In genomic region chr19:7069904-7070226, GRCh38 we compare ENCODE assay signal across 8 cellular contexts. TPM values are rescaled to one million over a fixed set of nuclear protein-coding genes. Genes with fewer than 3 reads are reported as not detected.
DNase-seq lines count a peak whose midpoint lies in the region; ATAC-seq and TF ChIP-seq lines count a peak whose summit lies in the region.

No MANE protein-coding gene starts in this region.

- H3K4me1 ChIP-seq in mucosa of stomach (ENCODE audit: control insufficient read depth, insufficient read depth, low read length) = no peaks in the 10 kb centered on the region

- no peak for DNase-seq in Jurkat, Clone E6-1 (ENCODE audit: low read depth, low spot score)
- DNase-seq in chondrocyte (ENCODE audit: low spot score) (no peak), NCI-H2081 treated with DMSO at 0.1 percent for 48 hours (lab: John Stamatoyannopoulos, UW) (no peak), kidney tubule cell (ENCODE audit: low spot score) (no peak)
- no peak for DNase-seq in stimulated activated CD4-positive, alpha-beta T cell treated with anti-CD3 and anti-CD28 coated beads, Interleukin-2, amount 100 ng/mL, for 48 hours

- H3K27me3 Mint-ChIP-seq in chondrocyte (ENCODE audit: low read depth) = no peaks in the 10 kb centered on the region

- peak overlapping the region; percentile 92 for H3K27ac Mint-ChIP-seq in chondrocyte (ENCODE audit: unreplicated experiment)

- no peak for TF ChIP-seq CTCF in GM12875 (IDR thresholded peaks at IDR 0.05; ENCODE audit: borderline replicate concordance, insufficient read depth, low read depth, low read length)
- TF ChIP-seq CTCF in chondrocyte (IDR thresholded peaks at IDR 0.05) = no peak

- no peaks in the 10 kb centered on the region for H3K27me3 ChIP-seq in mucosa of stomach (ENCODE audit: control insufficient read depth, insufficient read depth, low read length)

- H3K4me3 ChIP-seq in GM12875 (ENCODE audit: low read depth, low read length) (peak overlapping the region; percentile 91), mucosa of stomach (ENCODE audit: low read length) (peak overlapping the region; percentile 76)
- H3K4me3 ChIP-seq in Jurkat, Clone E6-1 (ENCODE audit: low read length) = peak overlapping the region; percentile 93

- no peaks in the 10 kb centered on the region for H3K9me3 ChIP-seq in mucosa of stomach (ENCODE audit: control insufficient read depth, low read length)

- peaks cover 21% of the 10 kb centered on the region for H3K36me3 Mint-ChIP-seq in chondrocyte (ENCODE audit: low read depth)

- no peak for ATAC-seq in HG03565 (IDR thresholded peaks at IDR 0.05; ENCODE audit: unreplicated experiment)

- peak overlapping the region; percentile 94 for H3K4me3 Mint-ChIP-seq in chondrocyte (ENCODE audit: unreplicated experiment)

- peak overlapping the region; percentile 81 for H3K9ac ChIP-seq in mucosa of stomach (ENCODE audit: low read length)

- no peaks in the 10 kb centered on the region for H3K9me3 Mint-ChIP-seq in chondrocyte (ENCODE audit: low read depth)

- H3K36me3 ChIP-seq in mucosa of stomach (ENCODE audit: control insufficient read depth, insufficient read depth, low read length) = peaks cover 7% of the 10 kb centered on the region

- peaks cover 24% of the 10 kb centered on the region for H3K4me1 Mint-ChIP-seq in chondrocyte (ENCODE audit: low read depth)

RNA-seq across cellular contexts. Expression of gene ZNF557, which starts 0.4 kb away (rescaled TPM):
- 4.9 TPM for polyA plus RNA-seq in Jurkat, Clone E6-1 (2012; ENCODE audit: insufficient read depth, insufficient read length)
- total RNA-seq in chondrocyte = 8.1 to 11.6 TPM (median 8.2 TPM) in 3 replicates

RNA-seq across cellular contexts. Expression of gene MBD3L3, which starts 11.4 kb away (rescaled TPM):
- not detected for polyA plus RNA-seq in Jurkat, Clone E6-1 (2012; ENCODE audit: insufficient read depth, insufficient read length)
- total RNA-seq in chondrocyte = not detected in 3 replicates

RNA-seq across cellular contexts. Expression of gene MBD3L2, which starts 20.7 kb away (rescaled TPM):
- polyA plus RNA-seq in Jurkat, Clone E6-1 (2012; ENCODE audit: insufficient read depth, insufficient read length) = not detected
- total RNA-seq in chondrocyte = not detected in 3 replicates

RNA-seq across cellular contexts. Expression of gene MBD3L4, which starts 29.9 kb away (rescaled TPM):
- not detected for polyA plus RNA-seq in Jurkat, Clone E6-1 (2012; ENCODE audit: insufficient read depth, insufficient read length)
- not detected in 3 replicates for total RNA-seq in chondrocyte

RNA-seq across cellular contexts. Expression of gene MBD3L5, which starts 39.5 kb away (rescaled TPM):
- polyA plus RNA-seq in Jurkat, Clone E6-1 (2012; ENCODE audit: insufficient read depth, insufficient read length) = not detected
- total RNA-seq in chondrocyte = not detected in 3 replicates
